20 cellular contexts compared by ENCODE assay signal in the genomic region with DNA sequence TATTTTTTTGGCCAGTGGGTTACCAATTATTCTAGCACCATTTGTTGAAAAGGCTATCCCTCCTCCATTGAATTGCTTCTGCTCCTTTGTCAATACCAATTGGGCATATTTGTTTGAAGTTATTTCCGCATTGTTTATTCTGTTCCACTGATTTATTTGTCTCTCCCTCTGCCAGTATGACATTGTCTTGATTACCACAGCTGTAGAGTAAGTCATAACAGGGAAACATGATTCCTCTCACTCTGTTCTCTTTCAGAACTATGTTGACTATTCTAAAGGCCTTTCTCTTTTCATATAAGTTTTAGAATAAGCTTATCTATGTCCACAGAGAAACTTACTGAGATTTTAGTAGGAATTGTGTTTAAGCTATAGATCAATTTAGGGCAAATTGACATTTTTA.
"Had no signal": no experiment of that assay in that cellular context is flagged by ENCODE, and none has a peak within 500 bp of the region (broad histone marks: within the 10 kb centered on the region; RNA-seq: fewer than 3 reads in every experiment).

No MANE protein-coding gene starts in this region.

- H3K36me3 ChIP-seq: left ventricle myocardium inferior, lower lobe of right lung, ovary, suprapubic skin, thyroid gland had no signal

- H3K27ac ChIP-seq: foreskin keratinocyte, hepatocyte, left ventricle myocardium inferior, lower lobe of right lung, neural progenitor cell, ovary, suprapubic skin, thyroid gland had no signal

- H3K27me3 ChIP-seq: foreskin keratinocyte, hepatocyte, neural progenitor cell, ovary, suprapubic skin, thyroid gland had no signal

- DNase-seq: dermis blood vessel endothelial cell; foreskin keratinocyte; head of caudate nucleus; kidney; left cardiac atrium; left ventricle myocardium inferior; lower lobe of right lung; natural killer cell; nucleus accumbens; ovary; right cardiac atrium; stimulated activated CD4-positive, alpha-beta T cell treated with anti-CD3 and anti-CD28 coated beads, Interleukin-2, amount 100 ng/mL, for 48 hours; stimulated activated CD8-positive, alpha-beta memory T cell treated with anti-CD3 and anti-CD28 coated beads, Interleukin-4, amount 100 ng/mL, for 48 hours; stimulated activated naive CD8-positive, alpha-beta T cell treated with anti-CD3 and anti-CD28 coated beads, Interleukin-15, Interleukin-2, amounts not matched to agents 100 U/mL and 50 U/mL, for 24 hours; thyroid gland had no signal

- ATAC-seq: foreskin keratinocyte; left cardiac atrium; lower lobe of right lung; natural killer cell; right cardiac atrium; stimulated activated effector memory CD8-positive, alpha-beta T cell treated with anti-CD3 and anti-CD28 coated beads, Interleukin-12 subunit alpha, Interleukin-12 subunit beta, amount 100 ng/mL, for 72 hours; stimulated activated naive CD8-positive, alpha-beta T cell treated with anti-CD3 and anti-CD28 coated beads, Interleukin-15, Interleukin-2, amounts not matched to agents 100 U/mL and 50 U/mL, for 24 hours had no signal

- H3K9me3 ChIP-seq: lower lobe of right lung, ovary, suprapubic skin, thyroid gland had no signal

- H3K4me1 ChIP-seq: foreskin keratinocyte, lower lobe of right lung had no signal

- H3K4me3 ChIP-seq: hepatocyte, left ventricle myocardium inferior, lower lobe of right lung, neural progenitor cell, ovary, smooth muscle cell, suprapubic skin, thyroid gland had no signal
